1 cellular context compared by ENCODE assay signal in genomic region chr20:13298692-13299373, GRCh38.
TF ChIP-seq lines count a peak whose summit lies in the region.

No MANE protein-coding gene starts in this region.

TF ChIP-seq in SK-N-SH treated with all-trans-retinoic acid at 6 μM for 48 hours, 23 proteins besides CTCF, POLR2A, EP300 and RAD21 (continued from another document):
- TF ChIP-seq, protein P1, sequence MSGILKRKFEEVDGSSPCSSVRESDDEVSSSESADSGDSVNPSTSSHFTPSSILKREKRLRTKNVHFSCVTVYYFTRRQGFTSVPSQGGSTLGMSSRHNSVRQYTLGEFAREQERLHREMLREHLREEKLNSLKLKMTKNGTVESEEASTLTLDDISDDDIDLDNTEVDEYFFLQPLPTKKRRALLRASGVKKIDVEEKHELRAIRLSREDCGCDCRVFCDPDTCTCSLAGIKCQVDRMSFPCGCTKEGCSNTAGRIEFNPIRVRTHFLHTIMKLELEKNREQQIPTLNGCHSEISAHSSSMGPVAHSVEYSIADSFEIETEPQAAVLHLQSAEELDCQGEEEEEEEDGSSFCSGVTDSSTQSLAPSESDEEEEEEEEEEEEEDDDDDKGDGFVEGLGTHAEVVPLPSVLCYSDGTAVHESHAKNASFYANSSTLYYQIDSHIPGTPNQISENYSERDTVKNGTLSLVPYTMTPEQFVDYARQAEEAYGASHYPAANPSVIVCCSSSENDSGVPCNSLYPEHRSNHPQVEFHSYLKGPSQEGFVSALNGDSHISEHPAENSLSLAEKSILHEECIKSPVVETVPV (CRISPR knock-in tag; IDR thresholded peaks at IDR 0.05) = no peak
- TF ChIP-seq BACH2 (CRISPR knock-in tag; IDR thresholded peaks at IDR 0.05; ENCODE audit: borderline replicate concordance) = no peak
- no peak for TF ChIP-seq PPARA (CRISPR knock-in tag; IDR thresholded peaks at IDR 0.05; ENCODE audit: borderline replicate concordance)
- no peak for TF ChIP-seq RARB (CRISPR knock-in tag; IDR thresholded peaks at IDR 0.05)
- TF ChIP-seq ISL1 (CRISPR knock-in tag; IDR thresholded peaks at IDR 0.05) = no peak
